ENCODE assay signal across 16 cellular contexts in genomic region chr7:131511774-131512535, GRCh38. TPM values are rescaled to one million over a fixed set of nuclear protein-coding genes. Genes with fewer than 3 reads are reported as not detected.
DNase-seq lines count a peak whose midpoint lies in the region; ATAC-seq and TF ChIP-seq lines count a peak whose summit lies in the region.
"Had no signal": no experiment of that assay in that cellular context is flagged by ENCODE, and none has a peak within 500 bp of the region (broad histone marks: within the 10 kb centered on the region; RNA-seq: fewer than 3 reads in every experiment).

No MANE protein-coding gene starts in this region.

- no peaks in the 10 kb centered on the region for H3K9me3 Mint-ChIP-seq in activated T-helper 17 cell treated with anti-CD3 and anti-CD28 coated beads, Interleukin-2, amount 50 U/mL, for 72 hours

- DNase-seq in GM03348 (ENCODE audit: low spot score) (peak; percentile 53), gastrocnemius medialis (no peak), NCI-H1417 treated with DMSO at 0.1 percent for 48 hours (lab: John Stamatoyannopoulos, UW) (no peak), cortex of kidney (lab: John Stamatoyannopoulos, UW) (no peak)
- DNase-seq: central memory CD4-positive, alpha-beta T cell; effector memory CD4-positive, alpha-beta T cell; kidney glomerular epithelial cell; NCI-H1930; NCI-H446 treated with DMSO at 0.1 percent for 48 hours; occipital lobe; stimulated activated CD4-positive, alpha-beta T cell treated with anti-CD3 and anti-CD28 coated beads, Interleukin-2, amount 100 ng/mL, for 24 hours; WERI-Rb-1 had no signal

- peak overlapping the region; percentile 28 for H3K27ac ChIP-seq in iPS-20b (ENCODE audit: low read length)
- peak overlapping the region; percentile 8 to 74 (median 63) for H3K27ac ChIP-seq in gastrocnemius medialis
- H3K27ac ChIP-seq: WERI-Rb-1 had no signal

- no peak for ATAC-seq in activated T-helper 17 cell treated with anti-CD3 and anti-CD28 coated beads, Interleukin-2, amount 50 U/mL, for 72 hours (replicated peaks)
- ATAC-seq in gastrocnemius medialis: no peak
- no peak for ATAC-seq in GM21423 (IDR thresholded peaks at IDR 0.05; ENCODE audit: unreplicated experiment)
- ATAC-seq in GM18517 (IDR thresholded peaks at IDR 0.05; ENCODE audit: unreplicated experiment): no peak

- H3K27me3 ChIP-seq in iPS-20b (ENCODE audit: insufficient read depth, low read length): no peaks in the 10 kb centered on the region
- no peaks in the 10 kb centered on the region for H3K27me3 ChIP-seq in gastrocnemius medialis

- H3K9me3 ChIP-seq in iPS-20b (ENCODE audit: insufficient read depth, low read depth, low read length): no peaks in the 10 kb centered on the region
- no peaks in the 10 kb centered on the region for H3K9me3 ChIP-seq in gastrocnemius medialis

- no peak overlapping the region for H3K9ac ChIP-seq in iPS-20b (ENCODE audit: low read depth, low read length)

- H3K27ac Mint-ChIP-seq in activated T-helper 17 cell treated with anti-CD3 and anti-CD28 coated beads, Interleukin-2, amount 50 U/mL, for 72 hours: peak overlapping the region; percentile 6

- no peak overlapping the region for H3K4me3 ChIP-seq in iPS-20b (ENCODE audit: low read length)
- H3K4me3 ChIP-seq in gastrocnemius medialis: no peak overlapping the region

- in situ Hi-C loops in gastrocnemius medialis (cut with MboI; ENCODE audit: low sequenced_read_pairs in 4 of 4): loop anchor here in 3 of 4 donors (5.0 to 10.0 kb wide), 2 partner anchors 143 to 145 kb away; no protein-coding TSS in a partner anchor

- H3K4me3 Mint-ChIP-seq in activated T-helper 17 cell treated with anti-CD3 and anti-CD28 coated beads, Interleukin-2, amount 50 U/mL, for 72 hours: peak overlapping the region; percentile 13

- H3K27me3 Mint-ChIP-seq in activated T-helper 17 cell treated with anti-CD3 and anti-CD28 coated beads, Interleukin-2, amount 50 U/mL, for 72 hours: peaks cover 3% of the 10 kb centered on the region

- peak in 1 of 2 donors; percentile 17 for TF ChIP-seq POLR2A in gastrocnemius medialis (IDR thresholded peaks at IDR 0.05)

- peaks cover 6% of the 10 kb centered on the region; the same call in 1 of the 2 replicates for H3K4me1 ChIP-seq in iPS-20b (ENCODE audit: insufficient read depth, low read length)
- H3K4me1 ChIP-seq in gastrocnemius medialis: peaks cover 14 to 34% of the 10 kb centered on the region in 2 donors

- H3K4me1 Mint-ChIP-seq in activated T-helper 17 cell treated with anti-CD3 and anti-CD28 coated beads, Interleukin-2, amount 50 U/mL, for 72 hours: peaks cover 23% of the 10 kb centered on the region

- intact Hi-C loops in gastrocnemius medialis (cut with DNase I; ENCODE audit: low total_unique reads): loop anchor here (2.0 kb wide), 1 partner anchor 27 kb away; no protein-coding TSS in a partner anchor

- no peaks in the 10 kb centered on the region for H3K36me3 Mint-ChIP-seq in activated T-helper 17 cell treated with anti-CD3 and anti-CD28 coated beads, Interleukin-2, amount 50 U/mL, for 72 hours (ENCODE audit: low read depth)

- peaks cover 70% of the 10 kb centered on the region for H3K36me3 ChIP-seq in iPS-20b (ENCODE audit: insufficient read depth, low read depth, low read length)
- no peaks in the 10 kb centered on the region for H3K36me3 ChIP-seq in gastrocnemius medialis

- no peak for TF ChIP-seq CTCF in gastrocnemius medialis (IDR thresholded peaks at IDR 0.05 in 4 of 5, conservative IDR thresholded peaks at IDR 0.05 in 1 of 5)

RNA-seq across cellular contexts. Expression of gene PODXL, which starts 44.5 kb away (rescaled TPM):
- 1 to 10 TPM in 1 of 2 donors, under 1 TPM in 1; 0.40 to 1.8 TPM for total RNA-seq in activated T-helper 17 cell treated with anti-CD3 and anti-CD28 coated beads, Interleukin-2, amount 50 U/mL, for 72 hours
- 10 to 100 TPM in 3 of 4 donors, 1 to 10 TPM in 1; 7.9 to 21.3 (median 13.2) TPM for total RNA-seq in gastrocnemius medialis
